Comparison of ENCODE assay signal across 18 cellular contexts in genomic region chr15:73034213-73034612, GRCh38.
A peak's percentile ranks its signal among the peaks of the same experiment; 100 is the strongest.
DNase-seq lines count a peak whose midpoint lies in the region; ATAC-seq and FAIRE-seq lines count a peak whose summit lies in the region.
"Had no signal": no experiment of that assay in that cellular context is flagged by ENCODE, and none has a peak within 500 bp of the region (broad histone marks: within the 10 kb centered on the region; RNA-seq: fewer than 3 reads in every experiment).

No MANE protein-coding gene starts in this region.

- DNase-seq in HTR-8/SVneo (ENCODE audit: insufficient read length, low spot score) = no peak
- peak; percentile 74 to 87 for DNase-seq in NCI-H524 (lab: John Stamatoyannopoulos, UW)
- DNase-seq in cerebellar cortex (ENCODE audit: low spot score) = peak; percentile 72
- DNase-seq in DMS79 (lab: John Stamatoyannopoulos, UW) = no peak
- no peak for DNase-seq in inferior parietal cortex (ENCODE audit: extremely low spot score)
- DNase-seq: ACHN; CD4-positive, alpha-beta T cell; COR-L47; DMS153; GDM1; NCI-H2029; NCI-H345; Peyer's patch; SJCRH30 had no signal

- peak; percentile 36 for FAIRE-seq in HTR-8/SVneo (lab: Jason Lieb, UNC)
- FAIRE-seq: GM18507, GM19239 had no signal

- ATAC-seq in GM18873 (IDR thresholded peaks at IDR 0.05; ENCODE audit: low FRiP score, unreplicated experiment) = no peak
- no peak for ATAC-seq in HG02642 (IDR thresholded peaks at IDR 0.05; ENCODE audit: poor library complexity, unreplicated experiment)

Comparison
In these comparisons a context has a peak if more than half of its experiments do, and no peak if none do; other contexts are left out.
1. DNase-seq: peak in NCI-H524 (2 of 2) and cerebellar cortex (single experiment); none in HTR-8/SVneo (single experiment), DMS79 (single experiment) and inferior parietal cortex (single experiment).